ENCODE assay signal across 8 cellular contexts in genomic region chr19:5903502-5904301, GRCh38. TPM values are rescaled to one million over a fixed set of nuclear protein-coding genes. Genes with fewer than 3 reads are reported as not detected.
A peak's percentile ranks its signal among the peaks of the same experiment; 100 is the strongest.
DNase-seq lines count a peak whose midpoint lies in the region; ATAC-seq, FAIRE-seq and TF ChIP-seq lines count a peak whose summit lies in the region.

Gene NDUFA11, minus strand, starts transcription at chr19:5903790. Its CDS starts 82 bp downstream, at chr19:5903708.

- WGBS in A549 (ENCODE audit: missing lambda C conversion rate), result 3% methylated on average over 33 of the region's 66 CpGs

- CTCF ChIA-PET in A549 (lab: Yijun Ruan, JAX), result interaction anchor here (1.0 to 4.4 kb wide), 5 partner anchors 12 to 119 kb away, joined by 3 to 37 read pairs (median 4); no protein-coding TSS in a partner anchor

- no peaks in the 10 kb centered on the region for H3K36me3 Mint-ChIP-seq in immature natural killer cell

- no peaks in the 10 kb centered on the region for H3K27me3 ChIP-seq in breast epithelium

- H3K9me3 Mint-ChIP-seq in immature natural killer cell, result no peaks in the 10 kb centered on the region

- no peak for TF ChIP-seq EP300 in A549 (IDR thresholded peaks at IDR 0.05)

- H3K4me3 ChIP-seq in A549 (peak within 1 kb of the TSS; percentile 99), breast epithelium (peak within 1 kb of the TSS; percentile 92 to 95 (median 93))

- TF ChIP-seq RAD21 in A549 (conservative IDR thresholded peaks at IDR 0.05 in 1 of 2, IDR thresholded peaks at IDR 0.05 in 1 of 2), result no peak

- H3K4me3 Mint-ChIP-seq in immature natural killer cell, result peak within 1 kb of the TSS; percentile 92 to 98 (median 95)

- POLR2A ChIA-PET in A549 (lab: Yijun Ruan, JAX), result interaction anchor here (0.5 to 2.7 kb wide), 12 partner anchors 10 to 217 kb away, joined by 3 to 42 read pairs (median 3); partner anchors contain the start of genes DUS3L, NRTN and RPL36

- ATAC-seq in A549 (peak; percentile 81 to 83), GM18907 (IDR thresholded peaks at IDR 0.05; ENCODE audit: unreplicated experiment) (peak; percentile 40), HG03139 (IDR thresholded peaks at IDR 0.05; ENCODE audit: unreplicated experiment) (peak; percentile 22)

- H3K36me3 ChIP-seq in breast epithelium, result no peaks in the 10 kb centered on the region

- TF ChIP-seq POLR2A in A549 (IDR thresholded peaks at IDR 0.05; ENCODE audit: low read length), result peak; percentile 66; the same call in 1 of the 2 replicates
- TF ChIP-seq POLR2A in breast epithelium (IDR thresholded peaks at IDR 0.05), result peak; percentile 45

- peak within 1 kb of the TSS; percentile 73 for H3K4me2 ChIP-seq in A549

- H3K27ac ChIP-seq in A549 (peak within 1 kb of the TSS; percentile 95 to 98), VCaP (peak within 1 kb of the TSS; percentile 86), breast epithelium (peak within 1 kb of the TSS; percentile 93)

- peak within 1 kb of the TSS; percentile 98 to 99 (median 99) for H3K27ac Mint-ChIP-seq in immature natural killer cell

- DNase-seq in A549 (ENCODE audit: low read depth in 1 of 2, low spot score in 1 of 2) (peak; percentile 83 to 94), NCI-H2196 treated with DMSO at 0.1 percent for 48 hours (lab: John Stamatoyannopoulos, UW; ENCODE audit: unreplicated experiment) (peak; percentile 95), breast epithelium (ENCODE audit: low spot score in 2 of 2) (peak; percentile 99), immature natural killer cell (peak; percentile 95 to 97 (median 97))
- peak; percentile 94 to 97 for DNase-seq in stimulated activated CD4-positive, alpha-beta T cell treated with anti-CD3 and anti-CD28 coated beads, Interleukin-12 subunit alpha, Interleukin-12 subunit beta, amount 100 ng/mL, for 24 hours (ENCODE audit: low read depth in 2 of 2)

- H3K4me1 Mint-ChIP-seq in immature natural killer cell, result peaks cover 35 to 40% of the 10 kb centered on the region in 2 donors

- TF ChIP-seq CTCF in A549 (IDR thresholded peaks at IDR 0.05) (no peak), VCaP (conservative IDR thresholded peaks at IDR 0.05) (no peak), breast epithelium (IDR thresholded peaks at IDR 0.05) (peak in 1 of 3 donors; percentile 6)

- FAIRE-seq in A549 (lab: Jason Lieb, UNC), result no peak

- H3K9me3 ChIP-seq in A549 (no peaks in the 10 kb centered on the region), breast epithelium (no peaks in the 10 kb centered on the region)

- peaks cover 11 to 19% (median 15%) of the 10 kb centered on the region in 3 donors for H3K27me3 Mint-ChIP-seq in immature natural killer cell (ENCODE audit: low read depth in 3 of 3)

- H3K4me1 ChIP-seq in A549 (peaks cover 5% of the 10 kb centered on the region; the same call in 1 of the 3 replicates), breast epithelium (peaks cover 0 to 10% of the 10 kb centered on the region in 2 donors)

- intact Hi-C loops in breast epithelium (cut with DNase I; ENCODE audit: low total_unique reads), result loop anchor here (10.0 kb wide), 1 partner anchor 99 kb away; the partner anchor contains the start of gene NRTN

TF ChIP-seq in A549, 52 proteins besides CTCF, POLR2A, EP300 and RAD21 (continues in another document):
- TF ChIP-seq HOXA7 (CRISPR knock-in tag; IDR thresholded peaks at IDR 0.05), result no peak
- TF ChIP-seq POLR2AphosphoS2 (conservative IDR thresholded peaks at IDR 0.05; ENCODE audit: low read length), result no peak
- TF ChIP-seq HOXB13 (CRISPR knock-in tag; IDR thresholded peaks at IDR 0.05; ENCODE audit: low read depth), result no peak
- no peak for TF ChIP-seq ESRRA (IDR thresholded peaks at IDR 0.05; ENCODE audit: borderline replicate concordance, low read length)
- TF ChIP-seq KDM1A (IDR thresholded peaks at IDR 0.05; ENCODE audit: low read depth), result no peak
- no peak for TF ChIP-seq MAFK (IDR thresholded peaks at IDR 0.05; ENCODE audit: partially characterized antibody)
- TF ChIP-seq NFE2L2 (conservative IDR thresholded peaks at IDR 0.05; ENCODE audit: low read length), result no peak
- TF ChIP-seq ZNF302 (CRISPR knock-in tag; IDR thresholded peaks at IDR 0.05), result no peak
- no peak for TF ChIP-seq EHMT2 (IDR thresholded peaks at IDR 0.05; ENCODE audit: low read depth)
- TF ChIP-seq BCL3 (IDR thresholded peaks at IDR 0.05), result 0 out of 3 replicates have a peak, but pooled peaks have one; percentile 38
- TF ChIP-seq JUNB (IDR thresholded peaks at IDR 0.05), result no peak
- no peak for TF ChIP-seq MAZ (IDR thresholded peaks at IDR 0.05; ENCODE audit: borderline replicate concordance, low read depth, low read length)
- peak; percentile 88; the same call in 1 of the 2 replicates for TF ChIP-seq PHF8 (IDR thresholded peaks at IDR 0.05; ENCODE audit: borderline replicate concordance, low read depth)
- TF ChIP-seq HDAC2 (IDR thresholded peaks at IDR 0.05), result no peak
- TF ChIP-seq ZSCAN20 (CRISPR knock-in tag; IDR thresholded peaks at IDR 0.05), result no peak
- no peak for TF ChIP-seq SMC3 (IDR thresholded peaks at IDR 0.05)
- TF ChIP-seq E2F6 (IDR thresholded peaks at IDR 0.05; ENCODE audit: borderline replicate concordance, low read depth), result 0 out of 2 replicates have a peak, but pooled peaks have one; percentile 67
- no peak for TF ChIP-seq FOSL2 (IDR thresholded peaks at IDR 0.05)
- no peak for TF ChIP-seq FOSL2 (CRISPR knock-in tag; IDR thresholded peaks at IDR 0.05)
- no peak for TF ChIP-seq NPAS2 (CRISPR knock-in tag; IDR thresholded peaks at IDR 0.05; ENCODE audit: borderline replicate concordance)
- TF ChIP-seq BHLHE40 (IDR thresholded peaks at IDR 0.05; ENCODE audit: low read depth, low read length), result peak; percentile 81
- TF ChIP-seq ELK1 (IDR thresholded peaks at IDR 0.05; ENCODE audit: low read depth, low read length), result no peak
- TF ChIP-seq NR3C1 (IDR thresholded peaks at IDR 0.05), result no peak
- TF ChIP-seq SREBF2 (IDR thresholded peaks at IDR 0.05), result no peak
- no peak for TF ChIP-seq RFX5 (IDR thresholded peaks at IDR 0.05)
- TF ChIP-seq JUN (IDR thresholded peaks at IDR 0.05), result peak in 1 of 2 experiments; percentile 73; a peak in 2 of 5 replicates
- TF ChIP-seq HMGXB4 (CRISPR knock-in tag; IDR thresholded peaks at IDR 0.05; ENCODE audit: borderline replicate concordance), result no peak
- TF ChIP-seq MAX (IDR thresholded peaks at IDR 0.05), result peak; percentile 96
- TF ChIP-seq CBX8 (IDR thresholded peaks at IDR 0.05), result no peak
- TF ChIP-seq ZC3H11A (IDR thresholded peaks at IDR 0.05), result no peak

RNA-seq across cellular contexts. Expression of gene NDUFA11, which starts in this region (rescaled TPM):
- 75.0 and 98.5 TPM in 2 replicates for polyA plus RNA-seq in A549 (2011; rRNA removed)
- 546 and 604 TPM in 2 replicates for polyA plus RNA-seq in A549 (2012; cell fraction: cytosol; rRNA removed)
- polyA plus RNA-seq in A549 (2012; cell fraction: nucleus; rRNA removed), result 406 and 515 TPM in 2 replicates
- polyA plus RNA-seq in A549 (2017; fragmentation: RNase III; extraction: RNeasy Plus Mini Kit Qiagen cat#74134 plus additional on column Dnase treatment), result 170 to 173 TPM (median 171 TPM) in 3 replicates
- polyA minus RNA-seq in A549 (2011; rRNA and poly(A)+ RNA removed), result 8.8 and 13.7 TPM in 2 replicates
- 100 to 1,000 TPM; 186 to 278 (median 186) TPM for total RNA-seq in breast epithelium
- polyA plus RNA-seq in immature natural killer cell, result 100 to 1,000 TPM; 329 to 666 (median 378) TPM

Comparison
In these comparisons a context has a peak if more than half of its experiments do, and no peak if none do; other contexts are left out.
1. Peak in every context shown above with its lines: DNase-seq, ATAC-seq, H3K4me3 ChIP-seq and H3K27ac ChIP-seq.
2. ATAC-seq: peak in every context shown above with its lines; median percentile 82 in A549; 40 in GM18907; 22 in HG03139.